24 cellular contexts compared by ENCODE assay signal in genomic region chr3:168991813-168992212, GRCh38.
"Had no signal": no experiment of that assay in that cellular context is flagged by ENCODE, and none has a peak within 500 bp of the region (broad histone marks: within the 10 kb centered on the region; RNA-seq: fewer than 3 reads in every experiment).

No MANE protein-coding gene starts in this region.

- H3K4me3 ChIP-seq: adrenal gland, ascending aorta, dorsolateral prefrontal cortex, esophagus squamous epithelium, left lung, neural progenitor cell, sigmoid colon, smooth muscle cell, uterus had no signal

- DNase-seq: activated naive CD4-positive, alpha-beta T cell; activated T-cell treated with anti-CD3 and anti-CD28 coated beads, Interleukin-2, amount 50 U/mL, for 1 hour; adrenal gland; brain microvascular endothelial cell; central memory CD4-positive, alpha-beta T cell; dorsolateral prefrontal cortex; effector memory CD8-positive, alpha-beta T cell; esophagus squamous epithelium; foreskin keratinocyte; kidney glomerular epithelial cell; left lung; naive thymus-derived CD4-positive, alpha-beta T cell; retina; sigmoid colon; stimulated activated CD4-positive, alpha-beta T cell treated with anti-CD3 and anti-CD28 coated beads, Interleukin-15, amount 100 ng/mL, for 24 hours; stimulated activated CD8-positive, alpha-beta memory T cell treated with anti-CD3 and anti-CD28 coated beads, Interleukin-4, amount 100 ng/mL, for 48 hours; stimulated activated naive B cell treated with anti-CD40 and anti-IgM and Interleukin-4, amounts not matched to agents 10 μg/mL and 1 μg/mL and 100 μg/mL, for 72 hours; trophoblast cell; uterus had no signal

- H3K9me3 ChIP-seq: adrenal gland, ascending aorta, esophagus squamous epithelium, left lung, sigmoid colon, uterus had no signal

- H3K4me2 ChIP-seq: neural progenitor cell, smooth muscle cell had no signal

- ATAC-seq: activated T-helper 17 cell treated with anti-CD3 and anti-CD28 coated beads, Interleukin-2, amount 50 U/mL, for 72 hours; effector memory CD8-positive, alpha-beta T cell; foreskin keratinocyte; left lung; naive thymus-derived CD4-positive, alpha-beta T cell; stimulated activated naive B cell treated with anti-CD40 and anti-IgM and Interleukin-4, amounts not matched to agents 10 μg/mL and 1 μg/mL and 100 μg/mL, for 72 hours had no signal

- H3K9ac ChIP-seq: neural progenitor cell had no signal

- FAIRE-seq: colon had no signal

- H3K27me3 ChIP-seq: adrenal gland, ascending aorta, brain microvascular endothelial cell, esophagus squamous epithelium, foreskin keratinocyte, left lung, neural progenitor cell, sigmoid colon, uterus had no signal

- H3K4me1 ChIP-seq: adrenal gland, ascending aorta, left lung, neural progenitor cell, uterus had no signal

- H3K27ac ChIP-seq: adrenal gland, ascending aorta, brain microvascular endothelial cell, dorsolateral prefrontal cortex, esophagus squamous epithelium, foreskin keratinocyte, left lung, neural progenitor cell, sigmoid colon, uterus had no signal

- H3K36me3 ChIP-seq: adrenal gland, ascending aorta, brain microvascular endothelial cell, esophagus squamous epithelium, left lung, neural progenitor cell, sigmoid colon had no signal

- H2AFZ ChIP-seq: neural progenitor cell had no signal
